In the genomic region with DNA sequence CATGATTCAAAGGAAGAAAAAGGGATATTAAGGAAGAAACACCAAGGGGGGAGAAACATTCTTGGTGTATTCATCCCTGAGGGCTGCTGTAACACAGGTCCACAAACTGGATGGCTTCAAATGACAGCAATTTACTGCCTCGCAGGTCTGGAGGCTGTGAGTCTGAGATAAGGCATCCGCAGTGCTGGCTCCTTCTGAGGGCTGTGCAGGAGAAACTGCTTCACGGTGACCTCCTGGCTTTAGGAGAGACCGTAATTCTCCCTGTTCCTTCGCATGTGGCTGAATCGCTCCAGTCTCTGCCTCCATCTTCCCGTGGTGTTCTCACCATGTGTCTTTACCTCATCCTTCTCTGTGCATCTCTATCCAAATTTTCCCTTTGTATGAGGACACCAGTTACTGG, we compare ENCODE assay signal across 18 cellular contexts.
A peak's percentile ranks its signal among the peaks of the same experiment; 100 is the strongest.
DNase-seq lines count a peak whose midpoint lies in the region; ATAC-seq and TF ChIP-seq lines count a peak whose summit lies in the region.
"Had no signal": no experiment of that assay in that cellular context is flagged by ENCODE, and none has a peak within 500 bp of the region (broad histone marks: within the 10 kb centered on the region; RNA-seq: fewer than 3 reads in every experiment).

No MANE protein-coding gene starts in this region.

- TF ChIP-seq CTCF in coronary artery (IDR thresholded peaks at IDR 0.05) (no peak), neural cell (IDR thresholded peaks at IDR 0.05; ENCODE audit: poor library complexity, severe bottlenecking) (no peak)

- H4K20me1 ChIP-seq in neural cell (ENCODE audit: insufficient read depth): no peaks in the 10 kb centered on the region

- H3F3A ChIP-seq in neural cell (ENCODE audit: insufficient read depth, low read length, poor library complexity, severe bottlenecking): no peaks in the 10 kb centered on the region

- H3K9ac ChIP-seq in neural cell (ENCODE audit: low read length): no peak overlapping the region

- ATAC-seq in HG02642 (IDR thresholded peaks at IDR 0.05; ENCODE audit: poor library complexity, unreplicated experiment) (no peak), Right ventricle myocardium superior (ENCODE audit: poor library complexity) (no peak)

- H3K27ac ChIP-seq in coronary artery (no peak overlapping the region), neural cell (ENCODE audit: low read length) (peak overlapping the region; percentile 28)

- H3K4me2 ChIP-seq in neural cell (ENCODE audit: low read length): no peak overlapping the region

- TF ChIP-seq RAD21 in neural cell (conservative IDR thresholded peaks at IDR 0.05): no peak

- H3K9me3 ChIP-seq in neural cell (ENCODE audit: low read length): no peaks in the 10 kb centered on the region
- H3K9me3 ChIP-seq: BE2C had no signal

- H2AFZ ChIP-seq in neural cell (ENCODE audit: low read depth, low read length): no peak overlapping the region

- no peaks in the 10 kb centered on the region for H3K36me3 ChIP-seq in neural cell (ENCODE audit: insufficient read depth, low read length)
- H3K36me3 ChIP-seq: BE2C had no signal

- intact Hi-C loops in Right ventricle myocardium superior (cut with DNase I): no loop called here

- H3K79me2 ChIP-seq in neural cell (replicated peaks; ENCODE audit: insufficient read depth, low read length): no peaks in the 10 kb centered on the region

- H3K9me2 ChIP-seq in neural cell (ENCODE audit: insufficient read depth, low read length): no peaks in the 10 kb centered on the region

- H3K4me3 ChIP-seq in coronary artery (no peak overlapping the region), neural cell (ENCODE audit: low read length) (no peak overlapping the region)

- no peaks in the 10 kb centered on the region for H3K27me3 ChIP-seq in neural cell (ENCODE audit: insufficient read depth, low read depth, low read length)
- H3K27me3 ChIP-seq: BE2C had no signal

- DNase-seq in SK-N-DZ (ENCODE audit: low spot score): peak; percentile 41
- peak; percentile 17 for DNase-seq in coronary artery (ENCODE audit: low spot score)
- no peak for DNase-seq in LoVo (ENCODE audit: low spot score)
- no peak for DNase-seq in Right ventricle myocardium superior
- no peak for DNase-seq in NOMO-1 (lab: John Stamatoyannopoulos, UW; ENCODE audit: unreplicated experiment in 2 of 2)
- DNase-seq: ACHN; BE2C; C1 segment of cervical spinal cord; CD4-positive, CD25-positive, alpha-beta regulatory T cell; CD8-positive, alpha-beta memory T cell; COR-L47; DMS 273 treated with DMSO at 0.1 percent for 48 hours; DMS53; DND-41; EL; H9 had no signal

- TF ChIP-seq EP300 in neural cell (conservative IDR thresholded peaks at IDR 0.05; ENCODE audit: poor library complexity, severe bottlenecking): no peak

TF ChIP-seq in neural cell, 6 proteins besides CTCF, POLR2A, EP300 and RAD21:
- TF ChIP-seq TAF1 (IDR thresholded peaks at IDR 0.05; ENCODE audit: low read depth) (no peak), POLR2AphosphoS5 (IDR thresholded peaks at IDR 0.05) (no peak)

Comparison
In these comparisons a context has a peak if more than half of its experiments do, and no peak if none do; other contexts are left out.
1. DNase-seq: peak in SK-N-DZ (single experiment) and coronary artery (single experiment); none in LoVo (single experiment), Right ventricle myocardium superior (single experiment) and NOMO-1 (0 of 2).